8 cellular contexts compared by ENCODE assay signal in the genomic region with DNA sequence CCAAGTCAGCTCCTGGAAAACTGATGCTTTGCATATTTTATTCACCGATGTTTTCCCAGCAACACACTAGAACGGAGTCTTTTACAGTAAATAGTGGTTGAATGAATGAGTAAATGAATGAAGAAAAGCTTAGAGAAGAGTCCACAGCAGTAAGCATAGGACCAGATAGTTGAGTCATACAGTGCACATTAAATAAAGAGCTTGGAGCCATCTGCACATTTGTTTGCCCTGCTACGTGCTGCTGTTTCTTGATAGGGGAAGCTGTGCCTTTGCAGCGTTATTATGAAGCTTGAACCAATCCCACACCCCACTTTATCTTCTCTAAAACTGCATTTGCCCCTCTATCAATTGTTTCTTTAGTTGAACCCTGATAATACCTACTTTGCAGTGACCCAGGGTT. TPM values are rescaled to one million over a fixed set of nuclear protein-coding genes. Genes with fewer than 3 reads are reported as not detected.
DNase-seq lines count a peak whose midpoint lies in the region; ATAC-seq, FAIRE-seq and TF ChIP-seq lines count a peak whose summit lies in the region.

No MANE protein-coding gene starts in this region.

- no peaks in the 10 kb centered on the region for H3K36me3 ChIP-seq in MM.1S (replicated peaks; ENCODE audit: insufficient read depth, low read length)
- H3K36me3 ChIP-seq in neural progenitor cell, result no peaks in the 10 kb centered on the region

- H3F3A ChIP-seq in MM.1S (ENCODE audit: insufficient read depth, low read length) (peaks cover 20% of the 10 kb centered on the region), neural progenitor cell (ENCODE audit: low read depth) (peaks cover 8% of the 10 kb centered on the region)

- H3K9me2 ChIP-seq in MM.1S (replicated peaks; ENCODE audit: insufficient read depth, low read length), result no peaks in the 10 kb centered on the region

- 0 out of 2 replicates have a peak, but pooled peaks cover 2% of the 10 kb centered on the region for H4K20me1 ChIP-seq in MM.1S (ENCODE audit: insufficient read depth, low read length)
- peaks cover 22% of the 10 kb centered on the region for H4K20me1 ChIP-seq in neural progenitor cell (ENCODE audit: low read depth)

- peak overlapping the region; percentile 21; the same call in 1 of the 2 replicates for H2AFZ ChIP-seq in MM.1S (ENCODE audit: low read length)
- H2AFZ ChIP-seq in neural progenitor cell (replicated peaks), result no peak overlapping the region

- peak; percentile 5 for DNase-seq in COLO668 (lab: John Stamatoyannopoulos, UW; ENCODE audit: unreplicated experiment)
- no peak for DNase-seq in MM.1S
- DNase-seq in dorsolateral prefrontal cortex, result no peak
- no peak for DNase-seq in neural progenitor cell (ENCODE audit: low spot score)
- no peak for DNase-seq in urothelium cell line (ENCODE audit: low spot score)
- DNase-seq in stimulated activated CD4-positive, alpha-beta T cell treated with anti-CD3 and anti-CD28 coated beads, Interleukin-12 subunit alpha, Interleukin-12 subunit beta, amount 100 ng/mL, for 4 hours, result no peak

- no peak for TF ChIP-seq CTCF in MM.1S (IDR thresholded peaks at IDR 0.05; ENCODE audit: low read length)
- no peak for TF ChIP-seq CTCF in dorsolateral prefrontal cortex (IDR thresholded peaks at IDR 0.05 in 54 of 56, conservative IDR thresholded peaks at IDR 0.05 in 2 of 56; ENCODE audit: low read depth in 1 of 56, partially characterized antibody in 56 of 56)
- no peak for TF ChIP-seq CTCF in neural progenitor cell (IDR thresholded peaks at IDR 0.05)

- peaks cover 6% of the 10 kb centered on the region for H3K36me3 Mint-ChIP-seq in neural progenitor cell

- peaks cover 2% of the 10 kb centered on the region for H3K27me3 Mint-ChIP-seq in neural progenitor cell (ENCODE audit: insufficient read depth, low read depth)

- intact Hi-C loops in dorsolateral prefrontal cortex (cut with DNase I), result loop anchor here in 1 of 2 donors (5.0 to 10.0 kb wide), 2 partner anchors 100 to 203 kb away; a partner anchor contains a TSS

- H3K4me3 ChIP-seq in MM.1S (ENCODE audit: low read length) (peak overlapping the region; percentile 84), dorsolateral prefrontal cortex (peak overlapping the region; percentile 53 to 99 (median 88)), neural progenitor cell (peak overlapping the region; percentile 79)

- ATAC-seq in GM18909 (IDR thresholded peaks at IDR 0.05; ENCODE audit: poor library complexity, unreplicated experiment) (no peak), HG02623 (IDR thresholded peaks at IDR 0.05; ENCODE audit: unreplicated experiment) (no peak)

- H3K27ac ChIP-seq in MM.1S (ENCODE audit: low read length) (peak overlapping the region; percentile 99; the same call in 1 of the 2 replicates), dorsolateral prefrontal cortex (peak overlapping the region in 9 of 59 donors; percentile 80 to 98 (median 94)), neural progenitor cell (no peak overlapping the region)

- no peak for FAIRE-seq in urothelium cell line (lab: Jason Lieb, UNC)

- no peaks in the 10 kb centered on the region for H3K27me3 ChIP-seq in MM.1S (replicated peaks; ENCODE audit: insufficient read depth, low read length)
- H3K27me3 ChIP-seq in dorsolateral prefrontal cortex, result no peaks in the 10 kb centered on the region
- H3K27me3 ChIP-seq in neural progenitor cell, result peaks cover 11% of the 10 kb centered on the region

- peaks cover 6% of the 10 kb centered on the region for H3K4me1 ChIP-seq in MM.1S (ENCODE audit: low read length)
- peaks cover 8% of the 10 kb centered on the region for H3K4me1 ChIP-seq in neural progenitor cell

- H3K9ac ChIP-seq in MM.1S (ENCODE audit: low read length), result peak overlapping the region; percentile 95
- peak overlapping the region; percentile 80 for H3K9ac ChIP-seq in neural progenitor cell

- peaks cover 55% of the 10 kb centered on the region for H3K79me2 ChIP-seq in MM.1S (ENCODE audit: low read length)
- H3K79me2 ChIP-seq in neural progenitor cell (ENCODE audit: low read depth), result peaks cover 58% of the 10 kb centered on the region

- peak overlapping the region; percentile 99 for H3K4me3 Mint-ChIP-seq in neural progenitor cell

- no peaks in the 10 kb centered on the region for H3K9me3 Mint-ChIP-seq in neural progenitor cell

- peak overlapping the region; percentile 98 for H3K27ac Mint-ChIP-seq in neural progenitor cell

- H3K4me2 ChIP-seq in MM.1S (ENCODE audit: low read depth, low read length) (peak overlapping the region; percentile 97), neural progenitor cell (peak overlapping the region; percentile 96)

- H3K4me1 Mint-ChIP-seq in neural progenitor cell, result peaks cover 6% of the 10 kb centered on the region

- H3K9me3 ChIP-seq in MM.1S (replicated peaks; ENCODE audit: insufficient read depth, low read length) (no peaks in the 10 kb centered on the region), neural progenitor cell (ENCODE audit: low read depth) (no peaks in the 10 kb centered on the region)

RNA-seq across cellular contexts. Expression of a gene that starts 1.2 kb away (rescaled TPM):
- total RNA-seq in dorsolateral prefrontal cortex (10 to 100 TPM; 17.3 to 53.0 (median 30.8) TPM), neural progenitor cell (ENCODE audit: low replicate concordance) (16.3 and 31.4 TPM in 2 replicates)
